ENCODE assay signal across 8 cellular contexts in the genomic region with DNA sequence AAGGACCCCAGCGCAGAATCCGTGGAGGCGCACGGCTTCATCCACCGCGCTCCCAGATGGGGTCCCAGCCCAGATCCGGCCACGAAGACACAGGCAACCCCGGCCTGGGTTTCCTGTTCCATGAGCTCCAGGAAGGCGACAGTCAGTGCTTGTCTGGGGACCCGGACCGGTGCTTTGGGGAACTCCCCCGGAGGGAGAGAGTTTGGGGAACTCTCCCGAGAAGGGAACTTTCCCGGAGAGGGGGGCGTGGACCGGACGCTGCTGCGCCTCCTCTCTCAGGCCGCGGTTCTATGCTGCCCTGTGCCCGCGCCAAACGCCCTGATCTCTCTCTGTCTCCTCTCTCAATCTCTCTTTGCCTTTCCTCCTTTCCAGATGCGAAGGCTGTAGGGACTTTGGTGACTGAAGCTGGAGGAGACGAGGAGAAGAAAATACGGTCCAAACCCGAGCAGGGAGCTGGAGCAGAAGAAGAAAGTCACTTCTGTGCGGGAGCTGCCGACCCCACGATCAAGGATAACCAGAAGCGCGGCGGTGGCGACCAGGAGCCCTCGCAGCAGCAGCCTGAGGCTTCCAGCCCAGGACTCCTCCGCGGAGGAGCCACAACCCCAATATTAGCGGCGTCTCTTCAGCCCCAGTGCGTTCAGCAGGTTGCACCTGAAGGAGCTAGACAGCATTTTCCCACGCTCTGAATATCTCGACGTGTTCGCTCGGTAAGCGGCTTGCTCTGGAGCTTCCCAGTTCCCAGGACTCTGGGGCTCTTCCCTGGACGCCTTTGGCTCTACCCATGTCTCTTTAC. TPM values are rescaled to one million over a fixed set of nuclear protein-coding genes. Genes with fewer than 3 reads are reported as not detected.
DNase-seq lines count a peak whose midpoint lies in the region; ATAC-seq and TF ChIP-seq lines count a peak whose summit lies in the region.

No MANE protein-coding gene starts in this region.

- H3K4me2 ChIP-seq in PC-3 (ENCODE audit: low read length), result peak overlapping the region; percentile 54
- no peak overlapping the region for H3K4me2 ChIP-seq in OCI-LY7 (ENCODE audit: low read length)

- peak overlapping the region; percentile 37; the same call in 1 of the 2 replicates for H3K4me3 ChIP-seq in PC-3 (ENCODE audit: low read length)
- H3K4me3 ChIP-seq in esophagus muscularis mucosa, result peak overlapping the region; percentile 15 to 46 (median 30)
- H3K4me3 ChIP-seq in OCI-LY7 (ENCODE audit: low read depth, low read length, poor library complexity, severe bottlenecking), result no peak overlapping the region

- no peaks in the 10 kb centered on the region for H3K9me2 ChIP-seq in PC-3 (replicated peaks; ENCODE audit: low read length)
- no peaks in the 10 kb centered on the region for H3K9me2 ChIP-seq in OCI-LY7 (ENCODE audit: insufficient read depth, low read length)

- in situ Hi-C loops in GM13977 (cut with MboI; ENCODE audit: low pct_unique_long_range_greater_than_20kb, low sequenced_read_pairs, unreplicated experiment), result no loop called here

- H3K79me2 ChIP-seq in PC-3 (ENCODE audit: low read length), result no peaks in the 10 kb centered on the region
- no peaks in the 10 kb centered on the region for H3K79me2 ChIP-seq in OCI-LY7 (ENCODE audit: insufficient read depth, low read depth, low read length)

- H3K4me1 Mint-ChIP-seq in HFFc6 (ENCODE audit: low read depth), result no peaks in the 10 kb centered on the region

- H3K27ac ChIP-seq in PC-3 (ENCODE audit: low read length) (no peak overlapping the region), esophagus muscularis mucosa (replicated peaks in 1 of 4) (no peak overlapping the region), OCI-LY7 (ENCODE audit: low read depth, low read length, poor library complexity, severe bottlenecking) (no peak overlapping the region)

- no peaks in the 10 kb centered on the region for H4K20me1 ChIP-seq in PC-3 (ENCODE audit: low read length)
- H4K20me1 ChIP-seq in OCI-LY7 (ENCODE audit: insufficient read depth, low read length), result no peaks in the 10 kb centered on the region

- H3K27me3 ChIP-seq in PC-3 (ENCODE audit: low read length) (peaks cover 74% of the 10 kb centered on the region), esophagus muscularis mucosa (peaks cover 0 to 69% (median 22%) of the 10 kb centered on the region in 4 donors)

- no peak for TF ChIP-seq CTCF in PC-3 (conservative IDR thresholded peaks at IDR 0.05; ENCODE audit: low read depth, low read length)
- TF ChIP-seq CTCF in esophagus muscularis mucosa (IDR thresholded peaks at IDR 0.05), result no peak
- TF ChIP-seq CTCF in HFFc6 (IDR thresholded peaks at IDR 0.05), result no peak
- no peak for TF ChIP-seq CTCF in OCI-LY7 (conservative IDR thresholded peaks at IDR 0.05; ENCODE audit: low read length)
- no peak for TF ChIP-seq CTCF in GM13977 (IDR thresholded peaks at IDR 0.05; ENCODE audit: extremely low read depth, insufficient read depth, missing control alignments)

- H3K36me3 Mint-ChIP-seq in HFFc6 (ENCODE audit: low read depth), result no peaks in the 10 kb centered on the region

- DNase-seq in NCI-H345 (lab: John Stamatoyannopoulos, UW), result peak; percentile 7
- DNase-seq in NCI-H345 treated with DMSO at 0.1 percent for 48 hours (lab: John Stamatoyannopoulos, UW; ENCODE audit: unreplicated experiment), result no peak
- no peak for DNase-seq in PC-3
- no peak for DNase-seq in esophagus muscularis mucosa (ENCODE audit: extremely low spot score)
- no peak for DNase-seq in sciatic nerve (ENCODE audit: low spot score)
- no peak for DNase-seq in HFFc6
- no peak for DNase-seq in OCI-LY7 (ENCODE audit: low spot score)
- DNase-seq in GM13977 (ENCODE audit: low spot score), result no peak

- no peak for TF ChIP-seq POLR2A in esophagus muscularis mucosa (IDR thresholded peaks at IDR 0.05; ENCODE audit: low read depth)

- intact Hi-C loops in PC-3 (cut with micrococcal nuclease) (no loop called here), esophagus muscularis mucosa (cut with DNase I) (no loop called here), sciatic nerve (cut with DNase I) (no loop called here), OCI-LY7 (cut with micrococcal nuclease; ENCODE audit: unreplicated experiment) (no loop called here)

- peak; percentile 45 for ATAC-seq in PC-3
- ATAC-seq in sciatic nerve, result peak; percentile 32

- no peaks in the 10 kb centered on the region for H3K9me3 ChIP-seq in PC-3 (ENCODE audit: low read length)
- H3K9me3 ChIP-seq in esophagus muscularis mucosa, result no peaks in the 10 kb centered on the region
- H3K9me3 ChIP-seq in OCI-LY7 (ENCODE audit: low read length), result no peaks in the 10 kb centered on the region

- H3K27me3 Mint-ChIP-seq in HFFc6 (ENCODE audit: insufficient read depth), result peaks cover 17% of the 10 kb centered on the region

- H3K36me3 ChIP-seq in PC-3 (ENCODE audit: low read depth, low read length), result no peaks in the 10 kb centered on the region
- H3K36me3 ChIP-seq in esophagus muscularis mucosa, result no peaks in the 10 kb centered on the region
- H3K36me3 ChIP-seq in OCI-LY7 (ENCODE audit: insufficient read depth, low read length), result no peaks in the 10 kb centered on the region

- POLR2A ChIA-PET in PC-3 (lab: Charles Lee; ENCODE audit: unreplicated experiment), result no interaction called here
- POLR2A ChIA-PET in OCI-LY7 (lab: Charles Lee), result interaction anchor here (1.4 kb wide), 1 partner anchor 45 kb away, joined by 3 read pairs; no protein-coding TSS in a partner anchor

- H3K4me1 ChIP-seq in PC-3 (ENCODE audit: insufficient read depth, low read length), result no peaks in the 10 kb centered on the region
- peaks cover 8 to 16% (median 14%) of the 10 kb centered on the region in 4 donors for H3K4me1 ChIP-seq in esophagus muscularis mucosa
- H3K4me1 ChIP-seq in OCI-LY7 (ENCODE audit: insufficient read depth, low read length, poor library complexity, severe bottlenecking), result peaks cover 21% of the 10 kb centered on the region

- H2AFZ ChIP-seq in PC-3 (ENCODE audit: low read length) (no peak overlapping the region), OCI-LY7 (ENCODE audit: low read length) (no peak overlapping the region)

- BruUV-seq in PC-3 (replicated peaks; lab: Mats Ljungman, UMichigan) (no TSS peak), OCI-LY7 (replicated peaks; lab: Mats Ljungman, UMichigan) (no TSS peak)

- 41% methylated on average over 39 of the region's 48 CpGs for WGBS in esophagus muscularis mucosa

- CTCF ChIA-PET in PC-3 (lab: Charles Lee) (no interaction called here), OCI-LY7 (lab: Charles Lee; ENCODE audit: unreplicated experiment) (no interaction called here)

- TF ChIP-seq EP300 in esophagus muscularis mucosa (IDR thresholded peaks at IDR 0.05), result no peak

- H3K4me3 Mint-ChIP-seq in HFFc6, result no peak overlapping the region

- no peaks in the 10 kb centered on the region for H3F3A ChIP-seq in PC-3 (ENCODE audit: low read length, unreplicated experiment)

- H3K9ac ChIP-seq in PC-3 (ENCODE audit: low read length), result no peak overlapping the region

- no peaks in the 10 kb centered on the region for H3K9me3 Mint-ChIP-seq in HFFc6

- no peak overlapping the region for H3K27ac Mint-ChIP-seq in HFFc6

RNA-seq across cellular contexts. Expression of a gene that starts 47.6 kb away (rescaled TPM):
- total RNA-seq in PC-3 (2014; rRNA removed) (5.2 and 5.6 TPM in 2 replicates), esophagus muscularis mucosa (1 to 10 TPM; 5.3 to 7.1 (median 6.6) TPM), sciatic nerve (9.6 TPM), OCI-LY7 (2022) (11.9 and 14.8 TPM in 2 replicates)
- total RNA-seq in HFFc6 (2021; fragmentation: NEBNext Ultra II Directional; extraction: Animal tissue kit (Norgen Biotek cat#: 25700)), result 1 to 10 TPM; 5.7 to 7.5 (median 6.7) TPM
- 5.2 and 6.9 TPM in 2 replicates for total RNA-seq in OCI-LY7 (2014; rRNA removed; shearing (Covaris generic))
